ENCODE assay signal across 1 cellular context in genomic region chrX:103913356-103914020, GRCh38.
TF ChIP-seq lines count a peak whose summit lies in the region.

No MANE protein-coding gene starts in this region.

TF ChIP-seq in WTC11, 78 proteins besides CTCF, POLR2A, EP300 and RAD21 (continued from another document):
- no peak for TF ChIP-seq ERG (CRISPR knock-in tag; IDR thresholded peaks at IDR 0.05)
- TF ChIP-seq ATF6 (CRISPR knock-in tag; IDR thresholded peaks at IDR 0.05), result no peak
- TF ChIP-seq JUN (CRISPR knock-in tag; IDR thresholded peaks at IDR 0.05), result no peak
- no peak for TF ChIP-seq ZNF219 (CRISPR knock-in tag; IDR thresholded peaks at IDR 0.05; ENCODE audit: borderline replicate concordance)
